Comparison of ENCODE assay signal across 8 cellular contexts in the genomic region with DNA sequence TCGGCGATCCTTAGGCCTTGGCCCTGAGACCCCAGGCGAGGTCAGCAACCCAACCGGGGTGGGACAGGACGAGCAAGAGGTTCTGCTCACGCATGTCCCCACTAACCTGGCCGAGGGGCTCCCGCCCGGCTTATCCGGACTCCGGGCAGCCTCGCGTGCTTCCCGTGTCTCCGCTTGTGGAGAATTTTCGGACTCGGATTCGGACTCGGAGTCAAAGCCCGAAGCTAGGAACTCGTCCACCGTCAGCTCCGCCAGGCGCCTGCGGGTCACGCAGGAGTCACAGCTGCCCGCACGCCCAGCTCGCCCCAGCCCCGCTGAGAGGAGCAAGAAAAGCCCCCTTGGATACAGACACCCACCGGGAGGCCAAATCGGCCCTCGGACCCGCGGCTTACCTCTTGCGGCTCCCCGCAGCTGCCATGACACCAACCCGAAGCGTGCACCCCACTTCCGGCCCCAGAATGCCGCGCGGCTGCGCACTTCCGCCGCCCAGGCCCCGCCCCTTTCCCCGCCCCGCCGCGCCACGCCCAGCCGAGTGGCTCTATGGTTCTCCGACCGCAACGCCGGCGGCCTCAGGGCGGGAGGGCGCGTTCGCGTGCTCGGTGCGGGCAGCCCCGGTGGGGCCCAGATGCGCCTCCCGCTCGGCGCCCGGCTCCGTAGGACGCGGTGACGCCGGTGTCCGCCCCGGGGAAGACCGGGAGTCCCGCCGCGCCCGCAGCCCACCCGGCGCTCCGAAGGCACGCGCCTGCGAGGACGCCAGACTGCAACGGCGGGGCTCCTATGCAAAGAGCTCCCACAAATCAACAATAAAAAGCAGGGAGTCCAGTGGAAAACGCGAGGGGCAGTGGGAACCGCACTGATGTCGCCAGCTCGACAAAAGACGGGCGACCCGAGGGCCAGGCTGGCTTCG. TPM values are rescaled to one million over a fixed set of nuclear protein-coding genes. Genes with fewer than 3 reads are reported as not detected.
A peak's percentile ranks its signal among the peaks of the same experiment; 100 is the strongest.
DNase-seq lines count a peak whose midpoint lies in the region; TF ChIP-seq lines count a peak whose summit lies in the region.

NOC2L (minus strand) TSS at position 434 of the 907 bp plus-strand sequence; CDS start at position 418, 16 bp downstream.

- H3K36me3 ChIP-seq in HUES6 (ENCODE audit: control insufficient read depth, insufficient read depth, low read length) (peaks cover 56% of the 10 kb centered on the region), esophagus (ENCODE audit: control insufficient read depth in 2 of 2, insufficient read depth in 2 of 2, low read length in 1 of 2) (peaks cover 6 to 35% of the 10 kb centered on the region in 2 donors), muscle layer of duodenum (ENCODE audit: control insufficient read depth in 1 of 2, insufficient read depth in 2 of 2, low read length in 2 of 2) (peaks cover 26 to 40% of the 10 kb centered on the region in 2 donors)

- WGBS in esophagus, 2 donors: 6 to 7% methylated on average over 90 to 101 of the region's 101 CpGs

- peak within 1 kb of the TSS; percentile 87 for H3K9ac ChIP-seq in HUES6 (ENCODE audit: low read length)

- DNase-seq in COLO829 (ENCODE audit: low spot score): peak; percentile 75
- DNase-seq in GM20000 (ENCODE audit: low spot score): peak; percentile 98
- DNase-seq in activated T-cell treated with anti-CD3 and anti-CD28 coated beads, Interleukin-2, amount 50 U/mL, for 1 hour: peak; percentile 99
- DNase-seq in stimulated activated CD8-positive, alpha-beta memory T cell treated with anti-CD3 and anti-CD28 coated beads, Interleukin-7, amount 100 ng/mL, for 4 hours (ENCODE audit: low read depth in 2 of 2): peak; percentile 88 to 94

- no peak for TF ChIP-seq CTCF in GM20000 (IDR thresholded peaks at IDR 0.05; ENCODE audit: extremely low read depth, missing control alignments)

- H3K9me3 ChIP-seq in HUES6 (ENCODE audit: control insufficient read depth, insufficient read depth, low read depth, low read length) (no peaks in the 10 kb centered on the region), esophagus (ENCODE audit: control insufficient read depth in 2 of 2, insufficient read depth in 1 of 2, low read depth in 1 of 2, low read length in 1 of 2) (no peaks in the 10 kb centered on the region), muscle layer of duodenum (ENCODE audit: control insufficient read depth in 1 of 2, low read length in 2 of 2) (no peaks in the 10 kb centered on the region)

- H3K27me3 ChIP-seq in HUES6 (ENCODE audit: control insufficient read depth, insufficient read depth, low read length): peaks cover 23% of the 10 kb centered on the region
- no peaks in the 10 kb centered on the region for H3K27me3 ChIP-seq in esophagus (ENCODE audit: control insufficient read depth in 1 of 2, insufficient read depth in 2 of 2, low read length in 2 of 2)
- no peaks in the 10 kb centered on the region for H3K27me3 ChIP-seq in muscle layer of duodenum (ENCODE audit: low read depth, low read length)

- H3K4me3 ChIP-seq in HUES6 (ENCODE audit: low read depth, low read length): peak within 1 kb of the TSS; percentile 99
- peak within 1 kb of the TSS; percentile 91 to 92 for H3K4me3 ChIP-seq in esophagus (ENCODE audit: low read depth in 1 of 2, low read length in 2 of 2)
- H3K4me3 ChIP-seq in muscle layer of duodenum (ENCODE audit: low read depth in 1 of 2, low read length in 2 of 2): peak within 1 kb of the TSS; percentile 92 to 96

- H3K4me1 ChIP-seq in HUES6 (ENCODE audit: control insufficient read depth, insufficient read depth, low read length) (peaks cover 5% of the 10 kb centered on the region), esophagus (ENCODE audit: control insufficient read depth in 2 of 2, insufficient read depth in 2 of 2, low read length in 1 of 2) (peaks cover 0 to 11% of the 10 kb centered on the region in 2 donors), muscle layer of duodenum (ENCODE audit: control insufficient read depth in 1 of 2, insufficient read depth in 2 of 2, low read length in 2 of 2) (peaks cover 5 to 34% of the 10 kb centered on the region in 2 donors)

- peak within 1 kb of the TSS; percentile 67; the same call in 1 of the 2 replicates for H3K27ac ChIP-seq in HUES6 (ENCODE audit: low read depth, low read length)
- peak within 1 kb of the TSS in 1 of 2 donors; percentile 27 for H3K27ac ChIP-seq in esophagus (ENCODE audit: low read depth in 2 of 2, low read length in 1 of 2)
- H3K27ac ChIP-seq in muscle layer of duodenum (ENCODE audit: low read length): peak within 1 kb of the TSS; percentile 56

TF ChIP-seq in PFSK-1, 5 proteins besides CTCF, POLR2A, EP300 and RAD21:
- peak; percentile 54 for TF ChIP-seq POLR2AphosphoS5 (IDR thresholded peaks at IDR 0.05; ENCODE audit: low read depth, low read length)
- TF ChIP-seq TAF1 (IDR thresholded peaks at IDR 0.05; ENCODE audit: borderline replicate concordance, insufficient read depth, low read length): peak; percentile 66; the same call in 1 of the 2 replicates
- no peak for TF ChIP-seq REST (IDR thresholded peaks at IDR 0.05; ENCODE audit: insufficient read depth in 1 of 2, low read depth in 2 of 2, low read length in 2 of 2)
- no peak for TF ChIP-seq SIN3A (IDR thresholded peaks at IDR 0.05; ENCODE audit: borderline replicate concordance, insufficient read depth, low read length)
- TF ChIP-seq FOXP2 (optimal IDR thresholded peaks at IDR 0.05; ENCODE audit: borderline replicate concordance, extremely low read depth, extremely low read length, insufficient read depth): no peak
TF ChIP-seq in PFSK-1: peak in this region for 2.

RNA-seq across cellular contexts. Expression of gene NOC2L, which starts in this region (rescaled TPM):
- 193 TPM for polyA plus RNA-seq in PFSK-1 (2012; ENCODE audit: insufficient read length, low read depth)
- 10 to 100 TPM; 60.8 to 67.4 TPM for polyA plus RNA-seq in esophagus
